9 cellular contexts compared by ENCODE assay signal in genomic region chr11:44065161-44065571, GRCh38. TPM values are rescaled to one million over a fixed set of nuclear protein-coding genes. Genes with fewer than 3 reads are reported as not detected.
DNase-seq lines count a peak whose midpoint lies in the region; ATAC-seq, FAIRE-seq and TF ChIP-seq lines count a peak whose summit lies in the region.
"Had no signal": no experiment of that assay in that cellular context is flagged by ENCODE, and none has a peak within 500 bp of the region (broad histone marks: within the 10 kb centered on the region; RNA-seq: fewer than 3 reads in every experiment).

No MANE protein-coding gene starts in this region.

- H3K9ac ChIP-seq in adipocyte (ENCODE audit: low read length), result peak overlapping the region; percentile 88
- peak overlapping the region; percentile 96 for H3K9ac ChIP-seq in mucosa of stomach (ENCODE audit: low read length)

- TF ChIP-seq CTCF in right atrium auricular region (IDR thresholded peaks at IDR 0.05) (no peak), uterus (IDR thresholded peaks at IDR 0.05) (no peak)

- ATAC-seq in Right ventricle myocardium inferior (no peak), HG03565 (IDR thresholded peaks at IDR 0.05; ENCODE audit: unreplicated experiment) (no peak)

- no peak for FAIRE-seq in frontal cortex (lab: Jason Lieb, UNC)

- DNase-seq in right atrium auricular region (ENCODE audit: low spot score) (no peak), Right ventricle myocardium inferior (ENCODE audit: missing footprints) (no peak), adipocyte (ENCODE audit: low read depth) (no peak), uterus (no peak), A172 (ENCODE audit: low spot score) (no peak), frontal cortex (ENCODE audit: low spot score in 2 of 2) (no peak)

- TF ChIP-seq POLR2A in uterus (IDR thresholded peaks at IDR 0.05), result no peak

- H3K9me3 ChIP-seq in right atrium auricular region, result no peaks in the 10 kb centered on the region
- no peaks in the 10 kb centered on the region for H3K9me3 ChIP-seq in adipocyte (ENCODE audit: control insufficient read depth, low read length)
- H3K9me3 ChIP-seq in mucosa of stomach (ENCODE audit: control insufficient read depth, low read length), result no peaks in the 10 kb centered on the region
- H3K9me3 ChIP-seq in uterus, result no peaks in the 10 kb centered on the region

- H3K4me3 ChIP-seq in right atrium auricular region (no peak overlapping the region), adipocyte (ENCODE audit: low read length) (peak overlapping the region; percentile 82), mucosa of stomach (ENCODE audit: low read length) (no peak overlapping the region), uterus (no peak overlapping the region)

- H3K27ac ChIP-seq in right atrium auricular region (peak overlapping the region; percentile 89 to 91), uterus (peak overlapping the region; percentile 95 to 98)

- H3K27me3 ChIP-seq in right atrium auricular region (no peaks in the 10 kb centered on the region), adipocyte (replicated peaks; ENCODE audit: control insufficient read depth, insufficient read depth, low read length) (no peaks in the 10 kb centered on the region), mucosa of stomach (ENCODE audit: control insufficient read depth, insufficient read depth, low read length) (no peaks in the 10 kb centered on the region), uterus (no peaks in the 10 kb centered on the region)

- peaks cover 0 to 9% of the 10 kb centered on the region in 2 donors for H3K4me1 ChIP-seq in right atrium auricular region
- peaks cover 6% of the 10 kb centered on the region for H3K4me1 ChIP-seq in adipocyte (ENCODE audit: control insufficient read depth, insufficient read depth, low read length)
- H3K4me1 ChIP-seq in mucosa of stomach (ENCODE audit: control insufficient read depth, insufficient read depth, low read length), result peaks cover 7% of the 10 kb centered on the region
- H3K4me1 ChIP-seq in uterus, result peaks cover 0 to 5% of the 10 kb centered on the region in 2 donors

- intact Hi-C loops in Right ventricle myocardium inferior (cut with DNase I) (no loop called here), uterus (cut with DNase I; ENCODE audit: low total_unique reads) (no loop called here)

- H3K36me3 ChIP-seq in right atrium auricular region, result no peaks in the 10 kb centered on the region
- peaks cover 5% of the 10 kb centered on the region for H3K36me3 ChIP-seq in adipocyte (ENCODE audit: control insufficient read depth, insufficient read depth, low read length, severe bottlenecking)
- no peaks in the 10 kb centered on the region for H3K36me3 ChIP-seq in mucosa of stomach (ENCODE audit: control insufficient read depth, insufficient read depth, low read length)
- H3K36me3 ChIP-seq in uterus, result no peaks in the 10 kb centered on the region

RNA-seq across cellular contexts. Expression of gene ACCS, which starts 0.9 kb away (rescaled TPM):
- total RNA-seq in right atrium auricular region, result 1 to 10 TPM; 2.3 to 6.1 TPM
- total RNA-seq in Right ventricle myocardium inferior, result 7.0 TPM
- total RNA-seq in uterus, result 10 to 100 TPM; 13.1 to 49.4 (median 27.0) TPM
- total RNA-seq in A172 (2014; rRNA removed; shearing (Covaris generic)), result 6.5 and 6.9 TPM in 2 replicates
- 5.3 TPM for total RNA-seq in frontal cortex

RNA-seq across cellular contexts. Expression of gene ACCSL, which starts 17.4 kb away (rescaled TPM):
- total RNA-seq in right atrium auricular region (not detected), Right ventricle myocardium inferior (not detected), uterus (not detected), frontal cortex (not detected)
- total RNA-seq in A172 (2014; rRNA removed; shearing (Covaris generic)), result not detected in 2 replicates
- total RNA-seq: cerebellum had no signal

RNA-seq across cellular contexts. Expression of gene EXT2, which starts 30.3 kb away (rescaled TPM):
- total RNA-seq in right atrium auricular region, result 10 to 100 TPM; 37.2 to 45.2 TPM
- total RNA-seq in Right ventricle myocardium inferior, result 30.7 TPM
- total RNA-seq in uterus, result 100 to 1,000 TPM in 1 of 4 donors, 10 to 100 TPM in 3; 52.6 to 116 (median 81.3) TPM
- 163 and 173 TPM in 2 replicates for total RNA-seq in A172 (2014; rRNA removed; shearing (Covaris generic))
- total RNA-seq in frontal cortex, result 142 TPM
